ENCODE assay signal across 1 cellular context in the genomic region with DNA sequence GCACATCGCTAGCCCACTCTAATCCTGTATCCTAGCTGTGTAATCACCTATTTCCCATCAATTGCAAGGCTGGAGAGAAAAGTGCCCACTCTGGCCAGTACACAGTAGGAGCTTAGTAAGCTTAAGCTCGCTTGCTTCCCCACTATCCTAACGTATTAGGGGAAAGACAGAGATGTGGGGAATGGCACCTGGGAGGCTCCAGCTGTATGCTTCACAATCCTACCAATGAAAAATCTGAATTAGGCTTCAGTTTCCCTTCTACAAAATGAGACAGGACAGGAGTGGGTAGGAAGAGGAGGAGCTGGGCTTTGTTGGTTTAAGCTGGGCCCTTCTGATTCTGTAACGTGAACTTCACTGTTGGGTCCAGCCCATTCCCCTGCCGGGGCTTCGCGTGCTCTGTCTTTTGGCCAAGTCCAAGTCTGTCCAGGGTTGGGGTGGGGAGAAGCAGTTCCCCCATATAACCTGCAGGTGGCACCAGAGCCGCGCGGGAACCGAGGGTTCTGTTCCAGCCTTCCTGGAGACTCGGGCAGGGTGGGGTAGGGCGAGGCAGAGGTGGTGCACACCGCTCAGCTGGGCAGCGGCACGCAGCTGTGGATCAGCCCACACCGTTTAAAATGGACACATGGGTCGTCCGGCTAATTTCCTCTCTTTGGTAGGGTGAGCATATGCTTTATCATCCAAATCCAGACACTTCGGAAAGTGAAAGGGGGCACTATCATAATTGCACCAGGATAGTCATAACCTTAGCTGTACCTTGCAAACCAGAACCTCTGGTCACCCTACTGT.
A peak's percentile ranks its signal among the peaks of the same experiment; 100 is the strongest.
TF ChIP-seq lines count a peak whose summit lies in the region.

No MANE protein-coding gene starts in this region.

TF ChIP-seq in K562, 482 proteins besides CTCF, POLR2A, EP300 and RAD21 (continued from another document and continues in another):
- TF ChIP-seq, protein P1, sequence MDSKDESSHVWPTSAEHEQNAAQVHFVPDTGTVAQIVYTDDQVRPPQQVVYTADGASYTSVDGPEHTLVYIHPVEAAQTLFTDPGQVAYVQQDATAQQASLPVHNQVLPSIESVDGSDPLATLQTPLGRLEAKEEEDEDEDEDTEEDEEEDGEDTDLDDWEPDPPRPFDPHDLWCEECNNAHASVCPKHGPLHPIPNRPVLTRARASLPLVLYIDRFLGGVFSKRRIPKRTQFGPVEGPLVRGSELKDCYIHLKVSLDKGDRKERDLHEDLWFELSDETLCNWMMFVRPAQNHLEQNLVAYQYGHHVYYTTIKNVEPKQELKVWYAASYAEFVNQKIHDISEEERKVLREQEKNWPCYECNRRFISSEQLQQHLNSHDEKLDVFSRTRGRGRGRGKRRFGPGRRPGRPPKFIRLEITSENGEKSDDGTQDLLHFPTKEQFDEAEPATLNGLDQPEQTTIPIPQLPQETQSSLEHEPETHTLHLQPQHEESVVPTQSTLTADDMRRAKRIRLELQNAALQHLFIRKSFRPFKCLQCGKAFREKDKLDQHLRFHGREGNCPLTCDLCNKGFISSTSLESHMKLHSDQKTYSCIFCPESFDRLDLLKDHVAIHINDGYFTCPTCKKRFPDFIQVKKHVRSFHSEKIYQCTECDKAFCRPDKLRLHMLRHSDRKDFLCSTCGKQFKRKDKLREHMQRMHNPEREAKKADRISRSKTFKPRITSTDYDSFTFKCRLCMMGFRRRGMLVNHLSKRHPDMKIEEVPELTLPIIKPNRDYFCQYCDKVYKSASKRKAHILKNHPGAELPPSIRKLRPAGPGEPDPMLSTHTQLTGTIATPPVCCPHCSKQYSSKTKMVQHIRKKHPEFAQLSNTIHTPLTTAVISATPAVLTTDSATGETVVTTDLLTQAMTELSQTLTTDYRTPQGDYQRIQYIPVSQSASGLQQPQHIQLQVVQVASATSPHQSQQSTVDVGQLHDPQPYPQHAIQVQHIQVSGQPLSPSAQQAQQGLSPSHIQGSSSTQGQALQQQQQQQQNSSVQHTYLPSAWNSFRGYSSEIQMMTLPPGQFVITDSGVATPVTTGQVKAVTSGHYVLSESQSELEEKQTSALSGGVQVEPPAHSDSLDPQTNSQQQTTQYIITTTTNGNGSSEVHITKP (IDR thresholded peaks at IDR 0.05; ENCODE audit: partially characterized antibody), result peak; percentile 77
- TF ChIP-seq, protein P2, sequence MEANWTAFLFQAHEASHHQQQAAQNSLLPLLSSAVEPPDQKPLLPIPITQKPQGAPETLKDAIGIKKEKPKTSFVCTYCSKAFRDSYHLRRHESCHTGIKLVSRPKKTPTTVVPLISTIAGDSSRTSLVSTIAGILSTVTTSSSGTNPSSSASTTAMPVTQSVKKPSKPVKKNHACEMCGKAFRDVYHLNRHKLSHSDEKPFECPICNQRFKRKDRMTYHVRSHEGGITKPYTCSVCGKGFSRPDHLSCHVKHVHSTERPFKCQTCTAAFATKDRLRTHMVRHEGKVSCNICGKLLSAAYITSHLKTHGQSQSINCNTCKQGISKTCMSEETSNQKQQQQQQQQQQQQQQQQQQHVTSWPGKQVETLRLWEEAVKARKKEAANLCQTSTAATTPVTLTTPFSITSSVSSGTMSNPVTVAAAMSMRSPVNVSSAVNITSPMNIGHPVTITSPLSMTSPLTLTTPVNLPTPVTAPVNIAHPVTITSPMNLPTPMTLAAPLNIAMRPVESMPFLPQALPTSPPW (CRISPR knock-in tag; IDR thresholded peaks at IDR 0.05), result peak; percentile 43; the same call in 1 of the 2 replicates
- TF ChIP-seq ZNF12 (CRISPR knock-in tag; IDR thresholded peaks at IDR 0.05) (no peak), ZNF507 (tag; conservative IDR thresholded peaks at IDR 0.05) (no peak), HLTF (IDR thresholded peaks at IDR 0.05) (no peak), IRF2 (CRISPR knock-in tag; IDR thresholded peaks at IDR 0.05) (no peak), ZBTB1 (CRISPR knock-in tag; IDR thresholded peaks at IDR 0.05; ENCODE audit: borderline replicate concordance, low read depth) (peak; percentile 32; the same call in 1 of the 2 replicates), HMG20A (CRISPR knock-in tag; conservative IDR thresholded peaks at IDR 0.05) (no peak), SIN3B (IDR thresholded peaks at IDR 0.05; ENCODE audit: low read depth) (no peak), POLR2B (IDR thresholded peaks at IDR 0.05; ENCODE audit: low read depth, partially characterized antibody) (no peak), MYBL2 (IDR thresholded peaks at IDR 0.05; ENCODE audit: low read depth) (no peak), MYBL2 (CRISPR knock-in tag; IDR thresholded peaks at IDR 0.05; ENCODE audit: borderline replicate concordance) (no peak), ARHGAP35 (IDR thresholded peaks at IDR 0.05; ENCODE audit: partially characterized antibody) (no peak), ZFP36 (IDR thresholded peaks at IDR 0.05; ENCODE audit: low read depth, low read length, partially characterized antibody) (peak; percentile 9), RBM15 (IDR thresholded peaks at IDR 0.05; ENCODE audit: insufficient read depth, low read length) (no peak), MAZ (CRISPR knock-in tag; conservative IDR thresholded peaks at IDR 0.05 in 1 of 2, IDR thresholded peaks at IDR 0.05 in 1 of 2) (peak; percentile 70 to 72; a peak in 3 of 4 replicates), NR2C1 (IDR thresholded peaks at IDR 0.05) (no peak), NR2C1 (tag; IDR thresholded peaks at IDR 0.05) (no peak), ETV6 (IDR thresholded peaks at IDR 0.05; ENCODE audit: borderline replicate concordance in 1 of 2, low read depth in 2 of 2, low read length in 1 of 2) (no peak), ETV6 (CRISPR knock-in tag; IDR thresholded peaks at IDR 0.05; ENCODE audit: borderline replicate concordance) (no peak), MTA1 (IDR thresholded peaks at IDR 0.05; ENCODE audit: borderline replicate concordance) (peak; percentile 53; the same call in 1 of the 2 replicates), RB1 (IDR thresholded peaks at IDR 0.05; ENCODE audit: low read depth) (peak; percentile 75; the same call in 1 of the 2 replicates), ZBTB17 (CRISPR knock-in tag; IDR thresholded peaks at IDR 0.05) (no peak), SMC3 (conservative IDR thresholded peaks at IDR 0.05; ENCODE audit: insufficient read depth, low read depth, low read length) (peak; percentile 89), ZSCAN29 (IDR thresholded peaks at IDR 0.05) (no peak), SREBF1 (IDR thresholded peaks at IDR 0.05; ENCODE audit: borderline replicate concordance, low read depth, low read length) (no peak), CTBP1 (IDR thresholded peaks at IDR 0.05; ENCODE audit: borderline replicate concordance) (peak; percentile 49; the same call in 1 of the 2 replicates), ZKSCAN1 (IDR thresholded peaks at IDR 0.05; ENCODE audit: low read depth, low read length) (peak; percentile 64), CC2D1A (IDR thresholded peaks at IDR 0.05) (peak; percentile 58; the same call in 1 of the 2 replicates), NR3C1 (CRISPR knock-in tag; IDR thresholded peaks at IDR 0.05) (no peak), RCOR1 (IDR thresholded peaks at IDR 0.05; ENCODE audit: borderline replicate concordance in 1 of 2, low read depth in 2 of 2, low read length in 2 of 2) (0 out of 4 replicates have a peak, but pooled peaks of 1 of the 2 experiments have one; percentile 11), EZH2 (IDR thresholded peaks at IDR 0.05; ENCODE audit: borderline replicate concordance, low read depth, low read length) (no peak), ILK (tag; IDR thresholded peaks at IDR 0.05; ENCODE audit: borderline replicate concordance, low read depth) (no peak)
- TF ChIP-seq, protein P3, sequence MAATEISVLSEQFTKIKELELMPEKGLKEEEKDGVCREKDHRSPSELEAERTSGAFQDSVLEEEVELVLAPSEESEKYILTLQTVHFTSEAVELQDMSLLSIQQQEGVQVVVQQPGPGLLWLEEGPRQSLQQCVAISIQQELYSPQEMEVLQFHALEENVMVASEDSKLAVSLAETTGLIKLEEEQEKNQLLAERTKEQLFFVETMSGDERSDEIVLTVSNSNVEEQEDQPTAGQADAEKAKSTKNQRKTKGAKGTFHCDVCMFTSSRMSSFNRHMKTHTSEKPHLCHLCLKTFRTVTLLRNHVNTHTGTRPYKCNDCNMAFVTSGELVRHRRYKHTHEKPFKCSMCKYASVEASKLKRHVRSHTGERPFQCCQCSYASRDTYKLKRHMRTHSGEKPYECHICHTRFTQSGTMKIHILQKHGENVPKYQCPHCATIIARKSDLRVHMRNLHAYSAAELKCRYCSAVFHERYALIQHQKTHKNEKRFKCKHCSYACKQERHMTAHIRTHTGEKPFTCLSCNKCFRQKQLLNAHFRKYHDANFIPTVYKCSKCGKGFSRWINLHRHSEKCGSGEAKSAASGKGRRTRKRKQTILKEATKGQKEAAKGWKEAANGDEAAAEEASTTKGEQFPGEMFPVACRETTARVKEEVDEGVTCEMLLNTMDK (IDR thresholded peaks at IDR 0.05; ENCODE audit: borderline replicate concordance, insufficient read depth, low read depth, low read length, poor library complexity, severe bottlenecking), result peak; percentile 1
- TF ChIP-seq, protein P4, sequence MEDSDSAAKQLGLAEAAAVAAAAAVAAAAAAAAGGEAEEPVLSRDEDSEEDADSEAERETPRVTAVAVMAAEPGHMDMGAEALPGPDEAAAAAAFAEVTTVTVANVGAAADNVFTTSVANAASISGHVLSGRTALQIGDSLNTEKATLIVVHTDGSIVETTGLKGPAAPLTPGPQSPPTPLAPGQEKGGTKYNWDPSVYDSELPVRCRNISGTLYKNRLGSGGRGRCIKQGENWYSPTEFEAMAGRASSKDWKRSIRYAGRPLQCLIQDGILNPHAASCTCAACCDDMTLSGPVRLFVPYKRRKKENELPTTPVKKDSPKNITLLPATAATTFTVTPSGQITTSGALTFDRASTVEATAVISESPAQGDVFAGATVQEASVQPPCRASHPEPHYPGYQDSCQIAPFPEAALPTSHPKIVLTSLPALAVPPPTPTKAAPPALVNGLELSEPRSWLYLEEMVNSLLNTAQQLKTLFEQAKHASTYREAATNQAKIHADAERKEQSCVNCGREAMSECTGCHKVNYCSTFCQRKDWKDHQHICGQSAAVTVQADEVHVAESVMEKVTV (CRISPR knock-in tag; IDR thresholded peaks at IDR 0.05), result peak; percentile 89
- TF ChIP-seq, protein P5, sequence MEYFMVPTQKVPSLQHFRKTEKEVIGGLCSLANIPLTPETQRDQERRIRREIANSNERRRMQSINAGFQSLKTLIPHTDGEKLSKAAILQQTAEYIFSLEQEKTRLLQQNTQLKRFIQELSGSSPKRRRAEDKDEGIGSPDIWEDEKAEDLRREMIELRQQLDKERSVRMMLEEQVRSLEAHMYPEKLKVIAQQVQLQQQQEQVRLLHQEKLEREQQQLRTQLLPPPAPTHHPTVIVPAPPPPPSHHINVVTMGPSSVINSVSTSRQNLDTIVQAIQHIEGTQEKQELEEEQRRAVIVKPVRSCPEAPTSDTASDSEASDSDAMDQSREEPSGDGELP (CRISPR knock-in tag; IDR thresholded peaks at IDR 0.05; ENCODE audit: borderline replicate concordance), result peak; percentile 89
- TF ChIP-seq, protein P6, sequence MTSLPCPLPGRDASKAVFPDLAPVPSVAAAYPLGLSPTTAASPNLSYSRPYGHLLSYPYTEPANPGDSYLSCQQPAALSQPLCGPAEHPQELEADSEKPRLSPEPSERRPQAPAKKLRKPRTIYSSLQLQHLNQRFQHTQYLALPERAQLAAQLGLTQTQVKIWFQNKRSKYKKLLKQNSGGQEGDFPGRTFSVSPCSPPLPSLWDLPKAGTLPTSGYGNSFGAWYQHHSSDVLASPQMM (CRISPR knock-in tag; IDR thresholded peaks at IDR 0.05), result no peak
- TF ChIP-seq, protein P7, sequence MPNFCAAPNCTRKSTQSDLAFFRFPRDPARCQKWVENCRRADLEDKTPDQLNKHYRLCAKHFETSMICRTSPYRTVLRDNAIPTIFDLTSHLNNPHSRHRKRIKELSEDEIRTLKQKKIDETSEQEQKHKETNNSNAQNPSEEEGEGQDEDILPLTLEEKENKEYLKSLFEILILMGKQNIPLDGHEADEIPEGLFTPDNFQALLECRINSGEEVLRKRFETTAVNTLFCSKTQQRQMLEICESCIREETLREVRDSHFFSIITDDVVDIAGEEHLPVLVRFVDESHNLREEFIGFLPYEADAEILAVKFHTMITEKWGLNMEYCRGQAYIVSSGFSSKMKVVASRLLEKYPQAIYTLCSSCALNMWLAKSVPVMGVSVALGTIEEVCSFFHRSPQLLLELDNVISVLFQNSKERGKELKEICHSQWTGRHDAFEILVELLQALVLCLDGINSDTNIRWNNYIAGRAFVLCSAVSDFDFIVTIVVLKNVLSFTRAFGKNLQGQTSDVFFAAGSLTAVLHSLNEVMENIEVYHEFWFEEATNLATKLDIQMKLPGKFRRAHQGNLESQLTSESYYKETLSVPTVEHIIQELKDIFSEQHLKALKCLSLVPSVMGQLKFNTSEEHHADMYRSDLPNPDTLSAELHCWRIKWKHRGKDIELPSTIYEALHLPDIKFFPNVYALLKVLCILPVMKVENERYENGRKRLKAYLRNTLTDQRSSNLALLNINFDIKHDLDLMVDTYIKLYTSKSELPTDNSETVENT (CRISPR knock-in tag; IDR thresholded peaks at IDR 0.05), result no peak
- TF ChIP-seq, protein P8, sequence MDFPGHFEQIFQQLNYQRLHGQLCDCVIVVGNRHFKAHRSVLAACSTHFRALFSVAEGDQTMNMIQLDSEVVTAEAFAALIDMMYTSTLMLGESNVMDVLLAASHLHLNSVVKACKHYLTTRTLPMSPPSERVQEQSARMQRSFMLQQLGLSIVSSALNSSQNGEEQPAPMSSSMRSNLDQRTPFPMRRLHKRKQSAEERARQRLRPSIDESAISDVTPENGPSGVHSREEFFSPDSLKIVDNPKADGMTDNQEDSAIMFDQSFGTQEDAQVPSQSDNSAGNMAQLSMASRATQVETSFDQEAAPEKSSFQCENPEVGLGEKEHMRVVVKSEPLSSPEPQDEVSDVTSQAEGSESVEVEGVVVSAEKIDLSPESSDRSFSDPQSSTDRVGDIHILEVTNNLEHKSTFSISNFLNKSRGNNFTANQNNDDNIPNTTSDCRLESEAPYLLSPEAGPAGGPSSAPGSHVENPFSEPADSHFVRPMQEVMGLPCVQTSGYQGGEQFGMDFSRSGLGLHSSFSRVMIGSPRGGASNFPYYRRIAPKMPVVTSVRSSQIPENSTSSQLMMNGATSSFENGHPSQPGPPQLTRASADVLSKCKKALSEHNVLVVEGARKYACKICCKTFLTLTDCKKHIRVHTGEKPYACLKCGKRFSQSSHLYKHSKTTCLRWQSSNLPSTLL (IDR thresholded peaks at IDR 0.05), result no peak
- TF ChIP-seq, protein P9, sequence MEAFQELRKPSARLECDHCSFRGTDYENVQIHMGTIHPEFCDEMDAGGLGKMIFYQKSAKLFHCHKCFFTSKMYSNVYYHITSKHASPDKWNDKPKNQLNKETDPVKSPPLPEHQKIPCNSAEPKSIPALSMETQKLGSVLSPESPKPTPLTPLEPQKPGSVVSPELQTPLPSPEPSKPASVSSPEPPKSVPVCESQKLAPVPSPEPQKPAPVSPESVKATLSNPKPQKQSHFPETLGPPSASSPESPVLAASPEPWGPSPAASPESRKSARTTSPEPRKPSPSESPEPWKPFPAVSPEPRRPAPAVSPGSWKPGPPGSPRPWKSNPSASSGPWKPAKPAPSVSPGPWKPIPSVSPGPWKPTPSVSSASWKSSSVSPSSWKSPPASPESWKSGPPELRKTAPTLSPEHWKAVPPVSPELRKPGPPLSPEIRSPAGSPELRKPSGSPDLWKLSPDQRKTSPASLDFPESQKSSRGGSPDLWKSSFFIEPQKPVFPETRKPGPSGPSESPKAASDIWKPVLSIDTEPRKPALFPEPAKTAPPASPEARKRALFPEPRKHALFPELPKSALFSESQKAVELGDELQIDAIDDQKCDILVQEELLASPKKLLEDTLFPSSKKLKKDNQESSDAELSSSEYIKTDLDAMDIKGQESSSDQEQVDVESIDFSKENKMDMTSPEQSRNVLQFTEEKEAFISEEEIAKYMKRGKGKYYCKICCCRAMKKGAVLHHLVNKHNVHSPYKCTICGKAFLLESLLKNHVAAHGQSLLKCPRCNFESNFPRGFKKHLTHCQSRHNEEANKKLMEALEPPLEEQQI (IDR thresholded peaks at IDR 0.05), result no peak
